ENCODE assay signal across 8 cellular contexts in genomic region chr19:9914001-9914314, GRCh38. TPM values are rescaled to one million over a fixed set of nuclear protein-coding genes. Genes with fewer than 3 reads are reported as not detected.
A peak's percentile ranks its signal among the peaks of the same experiment; 100 is the strongest.
DNase-seq lines count a peak whose midpoint lies in the region; ATAC-seq, FAIRE-seq and TF ChIP-seq lines count a peak whose summit lies in the region.

No MANE protein-coding gene starts in this region.

- TF ChIP-seq CTCF in GM12878 (IDR thresholded peaks at IDR 0.05 in 2 of 3, conservative IDR thresholded peaks at IDR 0.05 in 1 of 3; ENCODE audit: control insufficient read depth in 2 of 3, extremely low read depth in 1 of 3, insufficient read depth in 1 of 3, low read depth in 3 of 3, low read length in 3 of 3) (no peak), kidney (IDR thresholded peaks at IDR 0.05; ENCODE audit: borderline replicate concordance, extremely low read depth, insufficient read depth) (no peak)

- intact Hi-C loops in GM12878 (cut with micrococcal nuclease; ENCODE audit: unreplicated experiment) (no loop called here), kidney (cut with DNase I) (no loop called here)

- H4K20me1 ChIP-seq in GM12878 (ENCODE audit: control insufficient read depth, insufficient read depth) = no peaks in the 10 kb centered on the region

- BruUV-seq in GM12878 (replicated peaks; lab: Mats Ljungman, UMichigan) = no TSS peak

- H3K36me3 Mint-ChIP-seq in T-helper 2 cell treated with Interferon-gamma antibody and Interleukin-4, amounts not matched to agents 5 μg/mL and 100 μg/mL, for 36 hours (ENCODE audit: low read depth) = no peaks in the 10 kb centered on the region

- SMC1A ChIA-PET in GM12878 (lab: Charles Lee; ENCODE audit: uncharacterized antibody, unreplicated experiment) = no interaction called here

- no peak overlapping the region for H2AFZ ChIP-seq in GM12878 (ENCODE audit: control insufficient read depth, low read depth, low read length)

- H3K27ac Mint-ChIP-seq in T-helper 2 cell treated with Interferon-gamma antibody and Interleukin-4, amounts not matched to agents 5 μg/mL and 100 μg/mL, for 36 hours = no peak overlapping the region

- H3K4me3 ChIP-seq in GM12878 (peak overlapping the region; percentile 52; the same call in 1 of the 2 replicates), kidney (ENCODE audit: low read length in 2 of 2) (peak overlapping the region in 1 of 2 donors; percentile 47), thymus (ENCODE audit: low read length) (peak overlapping the region; percentile 59)

- POLR2A ChIA-PET in GM12878 (lab: Charles Lee) = no interaction called here

- DNase-seq in T-helper 2 cell treated with Interferon-gamma antibody and Interleukin-4, amounts not matched to agents 5 μg/mL and 100 μg/mL, for 36 hours (ENCODE audit: low spot score) = no peak
- DNase-seq in T-helper 2 cell (no peak), GM12878 (ENCODE audit: low read depth, low spot score) (no peak), kidney (peak; percentile 66), NCI-H1092 (lab: John Stamatoyannopoulos, UW) (no peak), mucosa of gallbladder (ENCODE audit: low spot score) (no peak), Ammon's horn (ENCODE audit: low spot score) (no peak)

- H3K9me3 Mint-ChIP-seq in T-helper 2 cell treated with Interferon-gamma antibody and Interleukin-4, amounts not matched to agents 5 μg/mL and 100 μg/mL, for 36 hours = no peaks in the 10 kb centered on the region

- H3K4me2 ChIP-seq in GM12878 (ENCODE audit: control insufficient read depth, insufficient read depth) = peak overlapping the region; percentile 64

- H3K4me1 Mint-ChIP-seq in T-helper 2 cell treated with Interferon-gamma antibody and Interleukin-4, amounts not matched to agents 5 μg/mL and 100 μg/mL, for 36 hours (ENCODE audit: low read depth) = peaks cover 9% of the 10 kb centered on the region

- in situ Hi-C loops in GM12878 (cut with MboI) = loop anchor here (10.0 kb wide), 1 partner anchor 779 kb away; no protein-coding TSS in a partner anchor

- FAIRE-seq in GM12878 (lab: Jason Lieb, UNC) (no peak), kidney (lab: Jason Lieb, UNC) (no peak)

- peaks cover 6% of the 10 kb centered on the region for H3K4me1 ChIP-seq in GM12878 (ENCODE audit: control insufficient read depth, insufficient read depth, low read length)
- H3K4me1 ChIP-seq in kidney (ENCODE audit: control insufficient read depth in 1 of 2, insufficient read depth in 1 of 2, low read depth in 1 of 2, low read length in 2 of 2) = peaks cover 0 to 3% of the 10 kb centered on the region in 2 donors
- peaks cover 8% of the 10 kb centered on the region for H3K4me1 ChIP-seq in thymus (ENCODE audit: control insufficient read depth, insufficient read depth, low read length)

- H3K9me3 ChIP-seq in GM12878 (replicated peaks; ENCODE audit: control insufficient read depth, insufficient read depth, low read length) (no peaks in the 10 kb centered on the region), kidney (ENCODE audit: control insufficient read depth in 1 of 2, low read length in 2 of 2) (no peaks in the 10 kb centered on the region), thymus (ENCODE audit: control insufficient read depth) (peaks cover 2% of the 10 kb centered on the region)

- ATAC-seq in GM12878 = no peak

- peak overlapping the region; percentile 70 for H3K4me3 Mint-ChIP-seq in T-helper 2 cell treated with Interferon-gamma antibody and Interleukin-4, amounts not matched to agents 5 μg/mL and 100 μg/mL, for 36 hours

- H3K9ac ChIP-seq in GM12878 (ENCODE audit: control insufficient read depth, insufficient read depth, low read length) = no peak overlapping the region
- no peak overlapping the region for H3K9ac ChIP-seq in kidney (ENCODE audit: low read length in 2 of 2)

- CTCF ChIA-PET in GM12878 (lab: Yijun Ruan, JAX) = no interaction called here

- H3K79me2 ChIP-seq in GM12878 (ENCODE audit: control insufficient read depth, insufficient read depth, low read length) = no peaks in the 10 kb centered on the region

- TF ChIP-seq EP300 in GM12878 (IDR thresholded peaks at IDR 0.05; ENCODE audit: borderline replicate concordance in 1 of 2, control insufficient read depth in 1 of 2, low read depth in 2 of 2, low read length in 2 of 2) = no peak

- no peak overlapping the region for H3K27ac ChIP-seq in GM12878 (ENCODE audit: control insufficient read depth, insufficient read depth)
- no peak overlapping the region for H3K27ac ChIP-seq in kidney (ENCODE audit: low read depth in 2 of 2, low read length in 2 of 2)
- H3K27ac ChIP-seq in thymus (ENCODE audit: low read depth) = no peak overlapping the region

- no peak for TF ChIP-seq RAD21 in GM12878 (IDR thresholded peaks at IDR 0.05; ENCODE audit: insufficient read depth, low read depth, low read length)

- H3K27me3 Mint-ChIP-seq in T-helper 2 cell treated with Interferon-gamma antibody and Interleukin-4, amounts not matched to agents 5 μg/mL and 100 μg/mL, for 36 hours (ENCODE audit: low read depth) = peaks cover 20% of the 10 kb centered on the region

- H3K27me3 ChIP-seq in GM12878 (replicated peaks in 1 of 2; ENCODE audit: control insufficient read depth in 2 of 2, insufficient read depth in 2 of 2, low read length in 1 of 2) = peaks cover 6 to 9% of the 10 kb centered on the region in 2 experiments
- peaks cover 37% of the 10 kb centered on the region for H3K27me3 ChIP-seq in thymus (ENCODE audit: control insufficient read depth, insufficient read depth)

- H3K36me3 ChIP-seq in GM12878 (ENCODE audit: control insufficient read depth in 2 of 2, insufficient read depth in 2 of 2, low read length in 1 of 2) = no peaks in the 10 kb centered on the region
- H3K36me3 ChIP-seq in kidney (ENCODE audit: control insufficient read depth in 1 of 2, insufficient read depth in 2 of 2, low read length in 2 of 2) = no peaks in the 10 kb centered on the region
- no peaks in the 10 kb centered on the region for H3K36me3 ChIP-seq in thymus (ENCODE audit: control insufficient read depth, insufficient read depth)

- RAD21 ChIA-PET in GM12878 (lab: Charles Lee; ENCODE audit: unreplicated experiment) = no interaction called here

- no peak for TF ChIP-seq POLR2A in GM12878 (IDR thresholded peaks at IDR 0.05; ENCODE audit: low read depth, low read length)

- 6% methylated on average over 7 of the region's 27 CpGs for WGBS in GM12878 (ENCODE audit: insufficient coverage, insufficient replicate concordance, low lambda C conversion rate, missing lambda C conversion rate)
- 1% methylated on average over 27 of the region's 27 CpGs for WGBS in thymus

TF ChIP-seq in GM12878, 131 proteins besides CTCF, POLR2A, EP300 and RAD21 (continues in another document):
- TF ChIP-seq MYC (IDR thresholded peaks at IDR 0.05; ENCODE audit: insufficient read depth, insufficient read length, insufficient replicate concordance, low read length, severe bottlenecking) (no peak), MTA2 (IDR thresholded peaks at IDR 0.05; ENCODE audit: low read depth) (no peak), CHD2 (IDR thresholded peaks at IDR 0.05; ENCODE audit: borderline replicate concordance, low read depth, low read length) (no peak), CBX3 (IDR thresholded peaks at IDR 0.05; ENCODE audit: borderline replicate concordance, low read depth) (no peak), PAX8 (IDR thresholded peaks at IDR 0.05) (no peak), HCFC1 (IDR thresholded peaks at IDR 0.05; ENCODE audit: low read length) (no peak), TCF12 (IDR thresholded peaks at IDR 0.05; ENCODE audit: low read depth, low read length) (no peak), NBN (IDR thresholded peaks at IDR 0.05) (no peak)

RNA-seq across cellular contexts. Expression of gene OLFM2, which starts 22.4 kb away (rescaled TPM):
- 0.56 TPM in 1 of 2 replicates, not detected in the other for total RNA-seq in GM12878 (2013; cell fraction: nucleolus; rRNA removed)
- total RNA-seq in GM12878 (2014; rRNA removed) (not detected in 2 replicates), GM12878 (2014; rRNA removed; fragmentation: Illumina TruSeq; extraction: Trizol) (not detected in 2 replicates), GM12878 (2021) (0.16 and 0.36 TPM in 2 replicates), kidney (2.1 TPM), mucosa of gallbladder (10.8 TPM)
- not detected for polyA plus RNA-seq in GM12878 (2011; ENCODE audit: low read depth)
- polyA plus RNA-seq in GM12878 (2011; rRNA removed) (2.4 and 3.5 TPM in 2 replicates), GM12878 (2014; fragmentation: Illumina TruSeq; extraction: Trizol) (0.07 TPM in 1 of 2 replicates, not detected in the other), GM12878 (2014; fragmentation: Nextera tagmentation; extraction: Ambion mirVana) (not detected), GM12878 (2014; rRNA removed) (0.04 and 0.27 TPM in 2 replicates), GM12878 (2016; fragmentation: Nextera tagmentation; extraction: Ambion mirVana) (under 1 TPM in 1 of 2 experiments, not detected in 1; 0.09 TPM), kidney (ENCODE audit: insufficient read depth, low read depth, low replicate concordance) (5.4 TPM), thymus (14.3 TPM)
- 4.4 and 6.4 TPM in 2 replicates for polyA plus RNA-seq in GM12878 (2011; cell fraction: cytosol; rRNA removed)
- 1.4 and 2.7 TPM in 2 replicates for polyA plus RNA-seq in GM12878 (2011; cell fraction: nucleus; rRNA removed)
- 0.15 and 0.31 TPM in 2 replicates for polyA plus RNA-seq in GM12878 (2012)
- polyA minus RNA-seq in GM12878 (2011; rRNA and poly(A)+ RNA removed) = 2.2 and 4.4 TPM in 2 replicates
- 0.94 and 1.7 TPM in 2 replicates for polyA minus RNA-seq in GM12878 (2011; cell fraction: cytosol; rRNA and poly(A)+ RNA removed)
- polyA minus RNA-seq in GM12878 (2011; cell fraction: nucleus; rRNA and poly(A)+ RNA removed) = 0.57 and 1.5 TPM in 2 replicates
